34 cellular contexts compared by ENCODE assay signal in the genomic region with DNA sequence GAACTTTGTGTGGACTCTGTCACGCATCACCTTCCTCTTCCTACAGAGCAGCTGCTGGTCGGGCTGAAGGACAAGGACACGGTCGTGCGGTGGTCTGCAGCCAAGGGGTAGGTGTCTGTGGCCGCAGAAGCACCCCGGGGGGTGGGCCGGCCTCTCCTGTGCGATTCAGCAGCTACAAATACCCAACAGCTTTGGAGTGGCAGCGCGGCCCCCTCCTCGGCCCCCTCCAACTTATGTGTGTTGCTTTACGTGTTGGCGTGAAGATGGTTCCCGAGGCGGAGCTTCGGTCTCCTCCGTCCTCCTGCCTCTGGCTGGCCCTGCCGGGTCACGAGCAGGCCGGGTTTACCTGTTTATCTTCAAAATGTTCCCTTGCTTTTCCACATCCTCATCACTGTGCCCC. TPM values are rescaled to one million over a fixed set of nuclear protein-coding genes. Genes with fewer than 3 reads are reported as not detected.
"Had no signal": no experiment of that assay in that cellular context is flagged by ENCODE, and none has a peak within 500 bp of the region (broad histone marks: within the 10 kb centered on the region; RNA-seq: fewer than 3 reads in every experiment).

No MANE protein-coding gene starts in this region.

- ATAC-seq: activated CD4-positive, alpha-beta T cell treated with anti-CD3 and anti-CD28 coated beads for 36 hours; activated T-cell treated with anti-CD3 and anti-CD28 coated beads, Interleukin-2, amount 50 U/mL, for 72 hours; effector memory CD8-positive, alpha-beta T cell; gastroesophageal sphincter; left lung; mucosa of descending colon; natural killer cell treated with Interleukin-12 subunit alpha and Interleukin-12 subunit beta and Interleukin-15 and Interleukin-18, amount 100 ng/mL, for 72 hours; SK-N-SH treated with all-trans-retinoic acid at 6 μM for 48 hours had no signal

- H3K9me3 Mint-ChIP-seq: activated naive CD8-positive, alpha-beta T cell treated with anti-CD3 and anti-CD28 coated beads, Interleukin-2, amount 10 ng/mL, durations not matched to agents 7 days and 5 days; activated T-cell treated with anti-CD3 and anti-CD28 coated beads, Interleukin-2, amount 50 U/mL, for 72 hours; effector memory CD8-positive, alpha-beta T cell; immature natural killer cell; natural killer cell treated with Interleukin-12 subunit alpha and Interleukin-12 subunit beta and Interleukin-15 and Interleukin-18, amount 100 ng/mL, for 72 hours; T-helper 2 cell treated with Interferon-gamma antibody and Interleukin-4, amounts not matched to agents 5 μg/mL and 100 μg/mL, for 36 hours had no signal

- H3K27ac Mint-ChIP-seq: activated CD4-positive, alpha-beta T cell treated with anti-CD3 and anti-CD28 coated beads for 36 hours; activated naive CD8-positive, alpha-beta T cell treated with anti-CD3 and anti-CD28 coated beads, Interleukin-2, amount 10 ng/mL, durations not matched to agents 7 days and 5 days; activated T-cell treated with anti-CD3 and anti-CD28 coated beads, Interleukin-2, amount 50 U/mL, for 72 hours; immature natural killer cell; natural killer cell treated with Interleukin-12 subunit alpha and Interleukin-12 subunit beta and Interleukin-15 and Interleukin-18, amount 100 ng/mL, for 72 hours; progenitor cell of endocrine pancreas; T-helper 2 cell treated with Interferon-gamma antibody and Interleukin-4, amounts not matched to agents 5 μg/mL and 100 μg/mL, for 36 hours had no signal

- H3K4me3 ChIP-seq: ascending aorta, cardiac muscle cell, coronary artery, dorsolateral prefrontal cortex, gastroesophageal sphincter, left lung, mucosa of descending colon, ovary, smooth muscle cell, tibial nerve had no signal

- H3K4me1 Mint-ChIP-seq: activated CD4-positive, alpha-beta T cell treated with anti-CD3 and anti-CD28 coated beads for 36 hours; brain had no signal

- DNase-seq: activated CD4-positive, alpha-beta T cell treated with anti-CD3 and anti-CD28 coated beads for 36 hours; activated CD4-positive, CD25-positive, alpha-beta regulatory T cell; activated effector memory CD4-positive, alpha-beta T cell treated with Interleukin-2 at 50 U/mL for 16 hours; activated naive CD4-positive, alpha-beta T cell treated with Interleukin-2 at 50 U/mL for 16 hours; activated naive CD8-positive, alpha-beta T cell treated with anti-CD3 and anti-CD28 coated beads, Interleukin-2, amount 10 ng/mL, durations not matched to agents 7 days and 5 days; activated T-cell treated with anti-CD3 and anti-CD28 coated beads for 4 hours; activated T-cell treated with anti-CD3 and anti-CD28 coated beads, Interleukin-2, amount 50 U/mL, for 72 hours; dorsolateral prefrontal cortex; effector memory CD8-positive, alpha-beta T cell; hypothalamus; immature natural killer cell; retina; stimulated activated CD4-positive, alpha-beta T cell treated with anti-CD3 and anti-CD28 coated beads, Interleukin-2, amount 100 ng/mL, for 24 hours; stimulated activated naive CD4-positive, alpha-beta T cell treated with Interleukin-2 at 50 U/mL for 16 hours had no signal

- H3K27me3 Mint-ChIP-seq: activated CD4-positive, alpha-beta T cell treated with anti-CD3 and anti-CD28 coated beads for 36 hours; activated naive CD8-positive, alpha-beta T cell treated with anti-CD3 and anti-CD28 coated beads, Interleukin-2, amount 10 ng/mL, durations not matched to agents 7 days and 5 days; brain; effector memory CD8-positive, alpha-beta T cell; natural killer cell treated with Interleukin-12 subunit alpha and Interleukin-12 subunit beta and Interleukin-15 and Interleukin-18, amount 100 ng/mL, for 72 hours; progenitor cell of endocrine pancreas had no signal

- H3K4me1 ChIP-seq: left lung had no signal

- H3K4me3 Mint-ChIP-seq: activated CD4-positive, alpha-beta T cell treated with anti-CD3 and anti-CD28 coated beads for 36 hours; activated naive CD8-positive, alpha-beta T cell treated with anti-CD3 and anti-CD28 coated beads, Interleukin-2, amount 10 ng/mL, durations not matched to agents 7 days and 5 days; activated T-cell treated with anti-CD3 and anti-CD28 coated beads, Interleukin-2, amount 50 U/mL, for 72 hours; brain; effector memory CD8-positive, alpha-beta T cell; immature natural killer cell; natural killer cell treated with Interleukin-12 subunit alpha and Interleukin-12 subunit beta and Interleukin-15 and Interleukin-18, amount 100 ng/mL, for 72 hours; T-helper 2 cell treated with Interferon-gamma antibody and Interleukin-4, amounts not matched to agents 5 μg/mL and 100 μg/mL, for 36 hours had no signal

- H3K27me3 ChIP-seq: ascending aorta, cardiac muscle cell, dorsolateral prefrontal cortex, gastroesophageal sphincter, left lung, neutrophil, ovary, tibial nerve had no signal

- H3K9me3 ChIP-seq: ascending aorta, gastroesophageal sphincter, left lung, mucosa of descending colon, neutrophil, ovary, tibial nerve had no signal

- H3K36me3 Mint-ChIP-seq: natural killer cell treated with Interleukin-12 subunit alpha and Interleukin-12 subunit beta and Interleukin-15 and Interleukin-18, amount 100 ng/mL, for 72 hours had no signal

- H3K27ac ChIP-seq: ascending aorta, cardiac muscle cell, coronary artery, dorsolateral prefrontal cortex, left lung, neutrophil, ovary had no signal

- H3K36me3 ChIP-seq: cardiac muscle cell, ovary had no signal

- H3K4me2 ChIP-seq: smooth muscle cell had no signal

RNA-seq across cellular contexts. Expression of a gene that starts 32.3 kb away (rescaled TPM):
- total RNA-seq: activated CD4-positive, alpha-beta T cell treated with anti-CD3 and anti-CD28 coated beads for 36 hours; activated naive CD8-positive, alpha-beta T cell treated with anti-CD3 and anti-CD28 coated beads, Interleukin-2, amount 10 ng/mL, durations not matched to agents 7 days and 5 days; activated T-cell treated with anti-CD3 and anti-CD28 coated beads, Interleukin-2, amount 50 U/mL, for 72 hours; ascending aorta; cardiac muscle cell; cerebellum; fibroblast of lung; fibroblast of villous mesenchyme; mucosa of descending colon; myocyte; natural killer cell treated with Interleukin-12 subunit alpha and Interleukin-12 subunit beta and Interleukin-15 and Interleukin-18, amount 100 ng/mL, for 72 hours; ovary; temporal lobe; tibial nerve had no signal
- polyA plus RNA-seq: fibroblast of lung had no signal
